In genomic region chrX:129731228-129731627, GRCh38 we compare ENCODE assay signal across 24 cellular contexts. TPM values are rescaled to one million over a fixed set of nuclear protein-coding genes. Genes with fewer than 3 reads are reported as not detected.
A peak's percentile ranks its signal among the peaks of the same experiment; 100 is the strongest.
DNase-seq lines count a peak whose midpoint lies in the region; ATAC-seq and TF ChIP-seq lines count a peak whose summit lies in the region.
"Had no signal": no experiment of that assay in that cellular context is flagged by ENCODE, and none has a peak within 500 bp of the region (broad histone marks: within the 10 kb centered on the region; RNA-seq: fewer than 3 reads in every experiment).

No MANE protein-coding gene starts in this region.

- H3K27ac Mint-ChIP-seq in natural killer cell treated with Interleukin-12 subunit alpha and Interleukin-12 subunit beta and Interleukin-15 and Interleukin-18, amount 100 ng/mL, for 72 hours = peak overlapping the region; percentile 9 to 24
- peak overlapping the region in 1 of 2 donors; percentile 31 for H3K27ac Mint-ChIP-seq in natural killer cell
- peak overlapping the region; percentile 54 for H3K27ac Mint-ChIP-seq in activated naive CD4-positive, alpha-beta T cell treated with anti-CD3 and anti-CD28 coated beads, Interleukin-2, amount 50 U/mL, for 72 hours
- no peak overlapping the region for H3K27ac Mint-ChIP-seq in MCF 10A (ENCODE audit: low read depth, unreplicated experiment)

- CTCF ChIA-PET in MCF 10A (lab: Yijun Ruan, JAX) = interaction anchor here (0.7 kb wide), 1 partner anchor 95 kb away, joined by 3 read pairs; no protein-coding TSS in a partner anchor

- no peak overlapping the region for H3K4me3 Mint-ChIP-seq in natural killer cell treated with Interleukin-12 subunit alpha and Interleukin-12 subunit beta and Interleukin-15 and Interleukin-18, amount 100 ng/mL, for 72 hours
- H3K4me3 Mint-ChIP-seq in natural killer cell = no peak overlapping the region
- no peak overlapping the region for H3K4me3 Mint-ChIP-seq in MCF 10A (ENCODE audit: unreplicated experiment)

- no TSS peak for BruUV-seq in MCF 10A (replicated peaks; lab: Mats Ljungman, UMichigan)

- TF ChIP-seq CTCF in natural killer cell (IDR thresholded peaks at IDR 0.05) (no peak), MCF 10A (IDR thresholded peaks at IDR 0.05; ENCODE audit: unreplicated experiment) (no peak)

- H3K27me3 Mint-ChIP-seq in natural killer cell treated with Interleukin-12 subunit alpha and Interleukin-12 subunit beta and Interleukin-15 and Interleukin-18, amount 100 ng/mL, for 72 hours = peaks cover 0 to 12% of the 10 kb centered on the region in 2 donors
- H3K27me3 Mint-ChIP-seq in natural killer cell (ENCODE audit: low read depth in 2 of 2) (peaks cover 0 to 12% of the 10 kb centered on the region in 2 donors), MCF 10A (ENCODE audit: insufficient read depth, unreplicated experiment) (peaks cover 54% of the 10 kb centered on the region)
- H3K27me3 Mint-ChIP-seq: naive thymus-derived CD8-positive, alpha-beta T cell had no signal

- intact Hi-C loops in natural killer cell (cut with micrococcal nuclease) = no loop called here
- intact Hi-C loops in MCF 10A (cut with micrococcal nuclease) = no loop called here

- peak in 1 of 2 donors; percentile 38 for ATAC-seq in natural killer cell treated with Interleukin-12 subunit alpha and Interleukin-12 subunit beta and Interleukin-15 and Interleukin-18, amount 100 ng/mL, for 72 hours
- ATAC-seq in natural killer cell = no peak
- ATAC-seq in activated naive CD4-positive, alpha-beta T cell treated with anti-CD3 and anti-CD28 coated beads, Interleukin-2, amount 50 U/mL, for 72 hours = peak in 1 of 2 donors; percentile 20
- ATAC-seq: heart right ventricle; naive thymus-derived CD8-positive, alpha-beta T cell; pancreas had no signal

- POLR2A ChIA-PET in MCF 10A (lab: Yijun Ruan, JAX) = interaction anchor here (0.6 kb wide), 1 partner anchor 239 kb away, joined by 3 read pairs; no protein-coding TSS in a partner anchor

- peak; percentile 7 for DNase-seq in SIG-M5 treated with dmso at 0.1 percent for 504 hours (lab: John Stamatoyannopoulos, UW; ENCODE audit: unreplicated experiment)
- DNase-seq in SIG-M5 (lab: John Stamatoyannopoulos, UW) = no peak
- DNase-seq in natural killer cell treated with Interleukin-12 subunit alpha and Interleukin-12 subunit beta and Interleukin-15 and Interleukin-18, amount 100 ng/mL, for 72 hours (ENCODE audit: low spot score) = no peak
- no peak for DNase-seq in natural killer cell
- DNase-seq in activated naive CD4-positive, alpha-beta T cell treated with anti-CD3 and anti-CD28 coated beads, Interleukin-2, amount 50 U/mL, for 72 hours (ENCODE audit: low spot score in 2 of 2) = no peak
- no peak for DNase-seq in MCF 10A (ENCODE audit: unreplicated experiment)
- DNase-seq in T1000 (lab: John Stamatoyannopoulos, UW) = no peak
- DNase-seq in HPDE6-E6E7 (ENCODE audit: extremely low spot score) = no peak
- DNase-seq: 8988T; activated gamma-delta T cell treated with Interleukin-2 at 50 U/mL for 16 hours; activated T-cell treated with anti-CD3 and anti-CD28 coated beads for 4 hours; Caco-2; cerebellar nuclear complex; GOT3; heart right ventricle; naive thymus-derived CD8-positive, alpha-beta T cell; NCI-H146; NCI-H510A treated with DMSO at 0.1 percent for 48 hours; pancreas; SK-N-SH; stimulated activated CD4-positive, alpha-beta T cell treated with anti-CD3 and anti-CD28 coated beads, Interleukin-4, amount 100 ng/mL, for 4 hours; trophoblast cell had no signal

- H3K9me3 Mint-ChIP-seq in natural killer cell treated with Interleukin-12 subunit alpha and Interleukin-12 subunit beta and Interleukin-15 and Interleukin-18, amount 100 ng/mL, for 72 hours = no peaks in the 10 kb centered on the region
- H3K9me3 Mint-ChIP-seq in natural killer cell = no peaks in the 10 kb centered on the region
- peaks cover 8 to 17% of the 10 kb centered on the region in 2 donors for H3K9me3 Mint-ChIP-seq in activated naive CD4-positive, alpha-beta T cell treated with anti-CD3 and anti-CD28 coated beads, Interleukin-2, amount 50 U/mL, for 72 hours
- no peaks in the 10 kb centered on the region for H3K9me3 Mint-ChIP-seq in MCF 10A (ENCODE audit: unreplicated experiment)

- peaks cover 20 to 29% of the 10 kb centered on the region in 2 donors for H3K4me1 Mint-ChIP-seq in natural killer cell treated with Interleukin-12 subunit alpha and Interleukin-12 subunit beta and Interleukin-15 and Interleukin-18, amount 100 ng/mL, for 72 hours (ENCODE audit: low read depth in 2 of 2)
- H3K4me1 Mint-ChIP-seq in natural killer cell (peaks cover 9 to 20% of the 10 kb centered on the region in 2 donors), MCF 10A (ENCODE audit: insufficient read depth, unreplicated experiment) (no peaks in the 10 kb centered on the region)

- no peaks in the 10 kb centered on the region for H3K36me3 Mint-ChIP-seq in natural killer cell treated with Interleukin-12 subunit alpha and Interleukin-12 subunit beta and Interleukin-15 and Interleukin-18, amount 100 ng/mL, for 72 hours
- H3K36me3 Mint-ChIP-seq in natural killer cell = no peaks in the 10 kb centered on the region
- H3K36me3 Mint-ChIP-seq in activated naive CD4-positive, alpha-beta T cell treated with anti-CD3 and anti-CD28 coated beads, Interleukin-2, amount 50 U/mL, for 72 hours = peaks cover 0 to 7% of the 10 kb centered on the region in 2 donors
- no peaks in the 10 kb centered on the region for H3K36me3 Mint-ChIP-seq in MCF 10A (ENCODE audit: insufficient read depth, unreplicated experiment)
- H3K36me3 Mint-ChIP-seq: naive thymus-derived CD8-positive, alpha-beta T cell had no signal

RNA-seq across cellular contexts. Expression of gene XPNPEP2, which starts 7.6 kb away (rescaled TPM):
- total RNA-seq in natural killer cell treated with Interleukin-12 subunit alpha and Interleukin-12 subunit beta and Interleukin-15 and Interleukin-18, amount 100 ng/mL, for 72 hours = under 1 TPM; 0.14 to 0.55 TPM
- total RNA-seq in natural killer cell (1 to 10 TPM in 2 of 3 donors, under 1 TPM in 1; 0.96 to 2.6 (median 1.6) TPM), MCF 10A (2022) (not detected in 2 replicates)
- under 1 TPM in 1 of 2 donors, not detected in 1; 0.21 TPM for total RNA-seq in activated naive CD4-positive, alpha-beta T cell treated with anti-CD3 and anti-CD28 coated beads, Interleukin-2, amount 50 U/mL, for 72 hours
- total RNA-seq: fibroblast of villous mesenchyme; naive thymus-derived CD8-positive, alpha-beta T cell; RPMI7951 had no signal

RNA-seq across cellular contexts. Expression of gene SASH3, which starts 48.5 kb away (rescaled TPM):
- 100 to 1,000 TPM; 243 to 317 TPM for total RNA-seq in natural killer cell treated with Interleukin-12 subunit alpha and Interleukin-12 subunit beta and Interleukin-15 and Interleukin-18, amount 100 ng/mL, for 72 hours
- total RNA-seq in natural killer cell (100 to 1,000 TPM; 356 to 403 (median 392) TPM), MCF 10A (2022) (not detected in 2 replicates)
- total RNA-seq in activated naive CD4-positive, alpha-beta T cell treated with anti-CD3 and anti-CD28 coated beads, Interleukin-2, amount 50 U/mL, for 72 hours = 100 to 1,000 TPM in 1 of 2 donors, 10 to 100 TPM in 1; 82.7 to 114 TPM
- total RNA-seq: Caco-2, fibroblast of villous mesenchyme, RPMI7951 had no signal

Comparison
In these comparisons a context has a peak if more than half of its experiments do, and no peak if none do; other contexts are left out.
1. RNA of gene SASH3, which starts 48.5 kb away (total RNA-seq): 356 to 403 TPM in natural killer cell, 243 to 317 TPM in natural killer cell treated with Interleukin-12 subunit alpha and Interleukin-12 subunit beta and Interleukin-15 and Interleukin-18, amount 100 ng/mL, for 72 hours and 82.7 to 114 TPM in activated naive CD4-positive, alpha-beta T cell treated with anti-CD3 and anti-CD28 coated beads, Interleukin-2, amount 50 U/mL, for 72 hours; not detected in MCF 10A; every median in the first group is over 10 times any median in the second.